ENCODE assay signal across 24 cellular contexts in genomic region chr16:2792945-2793344, GRCh38. TPM values are rescaled to one million over a fixed set of nuclear protein-coding genes. Genes with fewer than 3 reads are reported as not detected.
DNase-seq lines count a peak whose midpoint lies in the region; ATAC-seq and TF ChIP-seq lines count a peak whose summit lies in the region.
"Had no signal": no experiment of that assay in that cellular context is flagged by ENCODE, and none has a peak within 500 bp of the region (broad histone marks: within the 10 kb centered on the region; RNA-seq: fewer than 3 reads in every experiment).

No MANE protein-coding gene starts in this region.

- peaks cover 77% of the 10 kb centered on the region for H3K4me1 Mint-ChIP-seq in dendritic cell treated with granulocyte-macrophage colony-stimulating factor and Interleukin-4, amounts not matched to agents 40 ng/mL and 50 ng/mL, for 4 days (ENCODE audit: low read depth)
- H3K4me1 Mint-ChIP-seq: CD4-positive, CD25-positive, alpha-beta regulatory T cell; GM23338 had no signal

- TF ChIP-seq EP300 in sigmoid colon (IDR thresholded peaks at IDR 0.05) = no peak

- no peak overlapping the region for H3K27ac ChIP-seq in sigmoid colon
- H3K27ac ChIP-seq: 22Rv1, A549 had no signal

- TF ChIP-seq CTCF in sigmoid colon (IDR thresholded peaks at IDR 0.05) = no peak
- no peak for TF ChIP-seq CTCF in foreskin fibroblast (IDR thresholded peaks at IDR 0.05; ENCODE audit: low read depth, low read length)

- DNase-seq in Right ventricle myocardium inferior (ENCODE audit: missing footprints) (peak; percentile 2), cardiac septum (ENCODE audit: low spot score) (no peak), sigmoid colon (peak; percentile 5), foreskin fibroblast (no peak), activated T-cell treated with anti-CD3 and anti-CD28 coated beads for 4 hours (no peak)
- DNase-seq: ACHN; AML-193; BE2C; Caco-2; CD4-positive, CD25-positive, alpha-beta regulatory T cell; CD8-positive, alpha-beta T cell; DMS 273 treated with DMSO at 0.1 percent for 48 hours; DMS79; EL; GDM1; H9 had no signal

- H3K27me3 ChIP-seq in sigmoid colon = peaks cover 0 to 44% (median 8%) of the 10 kb centered on the region in 3 donors

- no peaks in the 10 kb centered on the region for H3K36me3 ChIP-seq in sigmoid colon
- H3K36me3 ChIP-seq: BE2C; BLaER1 treated with 17β-estradiol and CSF1 and Interleukin-3, amounts not matched to agents 10 nM and 100 nM had no signal

- intact Hi-C loops in Right ventricle myocardium inferior (cut with DNase I) (no loop called here), cardiac septum (cut with DNase I) (no loop called here), sigmoid colon (cut with DNase I) (no loop called here)
- intact Hi-C loops in dendritic cell treated with granulocyte-macrophage colony-stimulating factor and Interleukin-4, amounts not matched to agents 40 ng/mL and 50 ng/mL, for 4 days (cut with micrococcal nuclease) = no loop called here

- no peak for TF ChIP-seq POLR2A in sigmoid colon (IDR thresholded peaks at IDR 0.05)

- H3K36me3 Mint-ChIP-seq in dendritic cell treated with granulocyte-macrophage colony-stimulating factor and Interleukin-4, amounts not matched to agents 40 ng/mL and 50 ng/mL, for 4 days (ENCODE audit: low read depth) = peaks cover 6% of the 10 kb centered on the region
- H3K36me3 Mint-ChIP-seq: CD4-positive, CD25-positive, alpha-beta regulatory T cell; CD8-positive, alpha-beta T cell had no signal

- H3K4me3 ChIP-seq in sigmoid colon (no peak overlapping the region), foreskin fibroblast (ENCODE audit: low read depth in 1 of 2, low read length in 2 of 2) (no peak overlapping the region)
- H3K4me3 ChIP-seq: A549; BLaER1 treated with 17β-estradiol and CSF1 and Interleukin-3, amounts not matched to agents 10 nM and 100 nM; GM12878; GM23338 had no signal

- no peaks in the 10 kb centered on the region for H3K4me1 ChIP-seq in sigmoid colon
- H3K4me1 ChIP-seq: BE2C had no signal

- no peak for ATAC-seq in Right ventricle myocardium inferior
- ATAC-seq: A549; CD8-positive, alpha-beta T cell; GM12878; GM23338; HCT116 had no signal

- no peaks in the 10 kb centered on the region for H3K9me3 ChIP-seq in sigmoid colon
- H3K9me3 ChIP-seq: A549, BE2C, Caco-2 had no signal

- H3K4me3 Mint-ChIP-seq in dendritic cell treated with granulocyte-macrophage colony-stimulating factor and Interleukin-4, amounts not matched to agents 40 ng/mL and 50 ng/mL, for 4 days = peak overlapping the region; percentile 52
- H3K4me3 Mint-ChIP-seq: CD4-positive, CD25-positive, alpha-beta regulatory T cell; CD8-positive, alpha-beta T cell; GM23338; H9 had no signal

- no peaks in the 10 kb centered on the region for H3K9me3 Mint-ChIP-seq in dendritic cell treated with granulocyte-macrophage colony-stimulating factor and Interleukin-4, amounts not matched to agents 40 ng/mL and 50 ng/mL, for 4 days
- H3K9me3 Mint-ChIP-seq: CD8-positive, alpha-beta T cell; GM23338; H9 had no signal

- WGBS in sigmoid colon, 2 donors = 92% methylated on average over 10 of the region's 10 CpGs

- peaks cover 23% of the 10 kb centered on the region for H3K27me3 Mint-ChIP-seq in dendritic cell treated with granulocyte-macrophage colony-stimulating factor and Interleukin-4, amounts not matched to agents 40 ng/mL and 50 ng/mL, for 4 days

- peak overlapping the region; percentile 93 for H3K27ac Mint-ChIP-seq in dendritic cell treated with granulocyte-macrophage colony-stimulating factor and Interleukin-4, amounts not matched to agents 40 ng/mL and 50 ng/mL, for 4 days
- H3K27ac Mint-ChIP-seq: CD8-positive, alpha-beta T cell; GM23338; H9 had no signal

RNA-seq across cellular contexts. Expression of gene PRSS41, which starts 5.3 kb away (rescaled TPM):
- total RNA-seq in Right ventricle myocardium inferior (not detected), cardiac septum (not detected), sigmoid colon (not detected)
- not detected for polyA plus RNA-seq in sigmoid colon
- total RNA-seq: Caco-2; CD4-positive, CD25-positive, alpha-beta regulatory T cell; CD8-positive, alpha-beta T cell; GM12878; GM23338; H4; H9 had no signal
- polyA plus RNA-seq: A549; CD4-positive, CD25-positive, alpha-beta regulatory T cell; GM12878; GM23338 had no signal

RNA-seq across cellular contexts. Expression of gene PRSS33, which starts 5.6 kb away (rescaled TPM):
- not detected for total RNA-seq in Right ventricle myocardium inferior
- not detected for total RNA-seq in cardiac septum
- not detected for total RNA-seq in sigmoid colon
- not detected for polyA plus RNA-seq in sigmoid colon
- total RNA-seq: Caco-2; CD4-positive, CD25-positive, alpha-beta regulatory T cell; CD8-positive, alpha-beta T cell; GM12878; H9 had no signal
- polyA plus RNA-seq: CD4-positive, CD25-positive, alpha-beta regulatory T cell; GM12878 had no signal

RNA-seq across cellular contexts. Expression of gene ELOB, which starts 15.9 kb away (rescaled TPM):
- total RNA-seq in Right ventricle myocardium inferior = 336 TPM
- 278 TPM for total RNA-seq in cardiac septum
- total RNA-seq in sigmoid colon = 1,000 to 10,000 TPM in 1 of 4 donors, 100 to 1,000 TPM in 3; 329 to 1,166 (median 508) TPM
- 100 to 1,000 TPM; 454 to 984 (median 463) TPM for polyA plus RNA-seq in sigmoid colon

RNA-seq across cellular contexts. Expression of gene PRSS21, which starts 24.1 kb away (rescaled TPM):
- total RNA-seq in Right ventricle myocardium inferior = not detected
- not detected for total RNA-seq in cardiac septum
- not detected for total RNA-seq in sigmoid colon
- under 1 TPM in 1 of 3 donors, not detected in 2; 0.58 TPM for polyA plus RNA-seq in sigmoid colon
- total RNA-seq: Caco-2; CD4-positive, CD25-positive, alpha-beta regulatory T cell; H4; H9 had no signal

RNA-seq across cellular contexts. Expression of gene ZG16B, which starts 37.2 kb away (rescaled TPM):
- total RNA-seq in Right ventricle myocardium inferior (0.35 TPM), cardiac septum (not detected), sigmoid colon (not detected)
- polyA plus RNA-seq in sigmoid colon = 100 to 1,000 TPM in 1 of 3 donors, 10 to 100 TPM in 2; 15.6 to 147 (median 55.0) TPM
- total RNA-seq: CD4-positive, CD25-positive, alpha-beta regulatory T cell; CD8-positive, alpha-beta T cell; GM23338; H9 had no signal
- polyA plus RNA-seq: GM23338 had no signal

Comparison
In these comparisons a context has a peak if more than half of its experiments do, and no peak if none do; other contexts are left out.
1. DNase-seq: peak in Right ventricle myocardium inferior (single experiment) and sigmoid colon (single experiment); none in cardiac septum (single experiment), foreskin fibroblast (0 of 2) and activated T-cell treated with anti-CD3 and anti-CD28 coated beads for 4 hours (single experiment).